8 cellular contexts compared by ENCODE assay signal in genomic region chr19:52690395-52691214, GRCh38. TPM values are rescaled to one million over a fixed set of nuclear protein-coding genes. Genes with fewer than 3 reads are reported as not detected.
DNase-seq lines count a peak whose midpoint lies in the region; ATAC-seq and TF ChIP-seq lines count a peak whose summit lies in the region.

No MANE protein-coding gene starts in this region.

- no peaks in the 10 kb centered on the region for H3K4me1 ChIP-seq in colonic mucosa

- H3K27ac Mint-ChIP-seq in activated CD4-positive, alpha-beta T cell treated with anti-CD3 and anti-CD28 coated beads, Interleukin-2, amount 10 ng/mL, durations not matched to agents 24 days and 14 days, result peak overlapping the region; percentile 91

- TF ChIP-seq CTCF in colonic mucosa (IDR thresholded peaks at IDR 0.05), result no peak

- peaks cover 22% of the 10 kb centered on the region for H3K4me1 Mint-ChIP-seq in activated CD4-positive, alpha-beta T cell treated with anti-CD3 and anti-CD28 coated beads, Interleukin-2, amount 10 ng/mL, durations not matched to agents 24 days and 14 days

- H3K9ac ChIP-seq in colonic mucosa (ENCODE audit: low read depth in 2 of 2, low read length in 2 of 2), result peak overlapping the region; percentile 75

- H3K27ac ChIP-seq in colonic mucosa, result peak overlapping the region; percentile 77
- H3K27ac ChIP-seq in layer of hippocampus (ENCODE audit: low read depth, low read length), result peak overlapping the region; percentile 97

- H3K36me3 Mint-ChIP-seq in activated CD4-positive, alpha-beta T cell treated with anti-CD3 and anti-CD28 coated beads, Interleukin-2, amount 10 ng/mL, durations not matched to agents 24 days and 14 days (ENCODE audit: low read depth), result peaks cover 17% of the 10 kb centered on the region

- peak overlapping the region; percentile 94 for H3K4me3 Mint-ChIP-seq in activated CD4-positive, alpha-beta T cell treated with anti-CD3 and anti-CD28 coated beads, Interleukin-2, amount 10 ng/mL, durations not matched to agents 24 days and 14 days

- intact Hi-C loops in activated CD4-positive, alpha-beta T cell treated with anti-CD3 and anti-CD28 coated beads, Interleukin-2, amount 10 ng/mL, durations not matched to agents 24 days and 14 days (cut with micrococcal nuclease), result loop anchor here (1.0 to 2.0 kb wide), 3 partner anchors 45 to 164 kb away; partner anchors contain the start of genes ZNF611, ZNF808 and ZNF83
- intact Hi-C loops in colonic mucosa (cut with DNase I), result no loop called here

- DNase-seq in A172 (ENCODE audit: low spot score) (peak; percentile 93), NCI-H345 (lab: John Stamatoyannopoulos, UW) (peak; percentile 91), colonic mucosa (peak; percentile 97)
- peak; percentile 97 for DNase-seq in activated CD4-positive, alpha-beta T cell treated with anti-CD3 and anti-CD28 coated beads, Interleukin-2, amount 10 ng/mL, durations not matched to agents 24 days and 14 days
- peak; percentile 76 to 84 for DNase-seq in stimulated activated CD4-positive, alpha-beta T cell treated with anti-CD3 and anti-CD28 coated beads, Interleukin-1b, Interleukin-23, amount 100 ng/mL, for 1 hour (ENCODE audit: low read depth in 2 of 2)

- H3K27me3 Mint-ChIP-seq in activated CD4-positive, alpha-beta T cell treated with anti-CD3 and anti-CD28 coated beads, Interleukin-2, amount 10 ng/mL, durations not matched to agents 24 days and 14 days, result no peaks in the 10 kb centered on the region

- H3K36me3 ChIP-seq in colonic mucosa, result no peaks in the 10 kb centered on the region

- H3K27me3 ChIP-seq in colonic mucosa (no peaks in the 10 kb centered on the region), layer of hippocampus (ENCODE audit: control insufficient read depth, insufficient read depth, low read length) (no peaks in the 10 kb centered on the region)

- peak; percentile 73 for ATAC-seq in GM18870 (IDR thresholded peaks at IDR 0.05; ENCODE audit: unreplicated experiment)
- peak; percentile 82 for ATAC-seq in HG03139 (IDR thresholded peaks at IDR 0.05; ENCODE audit: unreplicated experiment)

- H3K9me3 Mint-ChIP-seq in activated CD4-positive, alpha-beta T cell treated with anti-CD3 and anti-CD28 coated beads, Interleukin-2, amount 10 ng/mL, durations not matched to agents 24 days and 14 days, result no peaks in the 10 kb centered on the region

- H3K9me3 ChIP-seq in colonic mucosa, result no peaks in the 10 kb centered on the region

- H3K4me3 ChIP-seq in colonic mucosa, result peak overlapping the region; percentile 40

RNA-seq across cellular contexts. Expression of gene ZNF611, which starts 44.2 kb away (rescaled TPM):
- total RNA-seq in A172 (2014; rRNA removed; shearing (Covaris generic)), result 9.7 and 11.7 TPM in 2 replicates
- total RNA-seq in activated CD4-positive, alpha-beta T cell treated with anti-CD3 and anti-CD28 coated beads, Interleukin-2, amount 10 ng/mL, durations not matched to agents 24 days and 14 days, result 15.9 and 18.2 TPM in 2 replicates
- 10 to 100 TPM in 1 of 2 donors, 1 to 10 TPM in 1; 9.8 to 17.7 TPM for total RNA-seq in colonic mucosa

RNA-seq across cellular contexts. Expression of gene ZNF83, which starts 52.5 kb away (rescaled TPM):
- 57.1 and 57.3 TPM in 2 replicates for total RNA-seq in A172 (2014; rRNA removed; shearing (Covaris generic))
- total RNA-seq in activated CD4-positive, alpha-beta T cell treated with anti-CD3 and anti-CD28 coated beads, Interleukin-2, amount 10 ng/mL, durations not matched to agents 24 days and 14 days, result 22.1 and 26.3 TPM in 2 replicates
- total RNA-seq in colonic mucosa, result 10 to 100 TPM in 1 of 2 donors, 1 to 10 TPM in 1; 9.6 to 19.7 TPM

Comparison
In these comparisons a context has a peak if more than half of its experiments do, and no peak if none do; other contexts are left out.
1. Peak in every context shown above with its lines: DNase-seq, ATAC-seq, H3K4me3 ChIP-seq and H3K27ac ChIP-seq.